35 cellular contexts compared by ENCODE assay signal in the genomic region with DNA sequence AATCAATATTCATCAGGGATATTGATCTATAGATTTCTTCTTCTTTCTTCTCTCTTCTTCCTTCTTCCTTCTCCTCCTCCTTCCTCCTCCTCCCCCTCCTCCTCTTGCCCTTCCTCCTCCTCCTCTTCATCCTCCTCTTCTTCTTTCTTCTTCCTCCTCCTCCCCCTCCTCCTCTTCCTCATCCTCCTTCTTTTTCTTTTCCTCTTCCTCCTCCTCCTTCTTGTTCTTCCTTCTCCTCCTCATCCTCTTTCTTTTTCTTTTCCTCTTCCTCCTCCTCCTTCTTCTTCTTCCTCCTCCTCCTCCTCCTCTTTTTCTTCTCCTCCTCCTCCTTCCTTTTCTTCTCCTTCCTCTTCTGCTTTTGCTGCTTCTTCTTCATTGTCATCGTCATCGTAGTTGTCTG.
"Had no signal": no experiment of that assay in that cellular context is flagged by ENCODE, and none has a peak within 500 bp of the region (broad histone marks: within the 10 kb centered on the region; RNA-seq: fewer than 3 reads in every experiment).

No MANE protein-coding gene starts in this region.

- DNase-seq: Kasumi-1, MG63, MM.1S, MV-4-11, NCI-H1048, NCI-H1092, NCI-H1092 treated with DMSO at 0.1 percent for 48 hours, NCI-H1105, NCI-H1105 treated with DMSO at 0.1 percent for 48 hours, NCI-H1417, NCI-H1417 treated with DMSO at 0.1 percent for 48 hours, NCI-H1436, NCI-H1436 treated with DMSO at 0.1 percent for 48 hours, NCI-H146, NCI-H1694, NCI-H1694 treated with DMSO at 0.1 percent for 48 hours, NCI-H187, NCI-H187 treated with DMSO at 0.1 percent for 48 hours, NCI-H1930, NCI-H2029, NCI-H2029 treated with DMSO at 0.1 percent for 48 hours, NCI-H2081, NCI-H2081 treated with DMSO at 0.1 percent for 48 hours, NCI-H2107, NCI-H2171, NCI-H2171 treated with DMSO at 0.1 percent for 48 hours, NCI-H2227 treated with DMSO at 0.1 percent for 48 hours, NCI-H226, NCI-H345, NCI-H446, NCI-H446 treated with DMSO at 0.1 percent for 48 hours, NCI-H510A, NCI-H510A treated with DMSO at 0.1 percent for 48 hours, NCI-H524, NCI-H524 treated with DMSO at 0.1 percent for 48 hours had no signal

- H3K36me3 ChIP-seq: MG63 had no signal

- H3K27me3 ChIP-seq: MG63 had no signal

- H3K4me3 ChIP-seq: MG63 had no signal

- H3K9me3 ChIP-seq: MG63 had no signal
